ENCODE assay signal across 21 cellular contexts in the genomic region with DNA sequence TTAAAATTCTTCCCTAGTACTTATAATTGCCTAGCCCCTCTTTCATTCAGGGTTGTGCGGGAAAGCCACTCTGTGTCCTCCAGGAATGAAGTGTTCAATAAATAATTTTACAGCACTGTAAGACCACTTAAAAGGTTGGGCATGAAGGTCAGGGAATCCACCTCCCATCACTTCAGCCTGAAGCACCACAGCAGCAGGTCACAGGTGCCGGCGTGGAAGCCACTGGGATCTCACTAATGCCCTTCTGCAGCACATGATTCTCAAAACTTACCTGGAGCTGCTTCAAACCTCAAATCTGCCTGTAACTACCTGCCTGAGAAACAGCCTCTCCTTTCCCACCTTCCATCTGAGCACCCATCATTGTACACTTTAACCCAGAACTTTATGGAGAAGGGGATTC.
"Had no signal": no experiment of that assay in that cellular context is flagged by ENCODE, and none has a peak within 500 bp of the region (broad histone marks: within the 10 kb centered on the region; RNA-seq: fewer than 3 reads in every experiment).

No MANE protein-coding gene starts in this region.

- H3K9me3 ChIP-seq: esophagus muscularis mucosa, gastrocnemius medialis, heart right ventricle, psoas muscle, right lobe of liver, suprapubic skin, thyroid gland had no signal

- H3K9me3 Mint-ChIP-seq: nephron progenitor cell had no signal

- H3K27me3 ChIP-seq: gastrocnemius medialis, heart right ventricle, right lobe of liver, suprapubic skin, thyroid gland had no signal

- DNase-seq: effector memory CD4-positive, alpha-beta T cell; gastrocnemius medialis; heart right ventricle; hypothalamus; immature natural killer cell; left ventricle myocardium superior; naive thymus-derived CD4-positive, alpha-beta T cell; nephron progenitor cell; psoas muscle; retina; right lobe of liver; stimulated activated CD4-positive, alpha-beta T cell treated with anti-CD3 and anti-CD28 coated beads, Interleukin-4, amount 100 ng/mL, for 1 hour; stimulated activated CD8-positive, alpha-beta memory T cell treated with anti-CD3 and anti-CD28 coated beads, Interleukin-4, amount 100 ng/mL, for 48 hours; stimulated activated naive CD8-positive, alpha-beta T cell treated with anti-CD3 and anti-CD28 coated beads, Interleukin-15, Interleukin-2, amounts not matched to agents 100 U/mL and 50 U/mL, for 24 hours; thyroid gland had no signal

- H3K36me3 ChIP-seq: esophagus muscularis mucosa, gastrocnemius medialis, heart right ventricle, right lobe of liver, suprapubic skin, thyroid gland had no signal

- H3K36me3 Mint-ChIP-seq: immature natural killer cell; naive thymus-derived CD4-positive, alpha-beta T cell; stimulated activated effector memory CD8-positive, alpha-beta T cell treated with anti-CD3 and anti-CD28 coated beads, Interleukin-12 subunit alpha, Interleukin-12 subunit beta, amount 100 ng/mL, for 72 hours had no signal

- ATAC-seq: gastrocnemius medialis; heart right ventricle; left ventricle myocardium superior; naive thymus-derived CD4-positive, alpha-beta T cell; psoas muscle; right lobe of liver; stimulated activated effector memory CD8-positive, alpha-beta T cell treated with anti-CD3 and anti-CD28 coated beads, Interleukin-12 subunit alpha, Interleukin-12 subunit beta, amount 100 ng/mL, for 72 hours; stimulated activated naive CD8-positive, alpha-beta T cell treated with anti-CD3 and anti-CD28 coated beads, Interleukin-15, Interleukin-2, amounts not matched to agents 100 U/mL and 50 U/mL, for 24 hours had no signal

- H3K4me1 Mint-ChIP-seq: immature natural killer cell; stimulated activated effector memory CD8-positive, alpha-beta T cell treated with anti-CD3 and anti-CD28 coated beads, Interleukin-12 subunit alpha, Interleukin-12 subunit beta, amount 100 ng/mL, for 72 hours had no signal

- H3K9ac ChIP-seq: parathyroid adenoma had no signal

- H3K27ac ChIP-seq: epithelial cell of prostate, esophagus muscularis mucosa, gastrocnemius medialis, heart right ventricle, parathyroid adenoma, psoas muscle, right lobe of liver, suprapubic skin, thyroid gland had no signal

- H3K4me3 ChIP-seq: esophagus muscularis mucosa, gastrocnemius medialis, heart right ventricle, lung, psoas muscle, right lobe of liver, suprapubic skin, thyroid gland had no signal

- H3K27ac Mint-ChIP-seq: immature natural killer cell; naive thymus-derived CD4-positive, alpha-beta T cell; nephron progenitor cell; stimulated activated effector memory CD8-positive, alpha-beta T cell treated with anti-CD3 and anti-CD28 coated beads, Interleukin-12 subunit alpha, Interleukin-12 subunit beta, amount 100 ng/mL, for 72 hours had no signal

- H3K4me3 Mint-ChIP-seq: immature natural killer cell; naive thymus-derived CD4-positive, alpha-beta T cell; nephron progenitor cell; stimulated activated effector memory CD8-positive, alpha-beta T cell treated with anti-CD3 and anti-CD28 coated beads, Interleukin-12 subunit alpha, Interleukin-12 subunit beta, amount 100 ng/mL, for 72 hours had no signal

- H3K4me1 ChIP-seq: esophagus muscularis mucosa, gastrocnemius medialis, heart right ventricle, parathyroid adenoma, psoas muscle, right lobe of liver, suprapubic skin, thyroid gland had no signal
